10 cellular contexts compared by ENCODE assay signal in the genomic region with DNA sequence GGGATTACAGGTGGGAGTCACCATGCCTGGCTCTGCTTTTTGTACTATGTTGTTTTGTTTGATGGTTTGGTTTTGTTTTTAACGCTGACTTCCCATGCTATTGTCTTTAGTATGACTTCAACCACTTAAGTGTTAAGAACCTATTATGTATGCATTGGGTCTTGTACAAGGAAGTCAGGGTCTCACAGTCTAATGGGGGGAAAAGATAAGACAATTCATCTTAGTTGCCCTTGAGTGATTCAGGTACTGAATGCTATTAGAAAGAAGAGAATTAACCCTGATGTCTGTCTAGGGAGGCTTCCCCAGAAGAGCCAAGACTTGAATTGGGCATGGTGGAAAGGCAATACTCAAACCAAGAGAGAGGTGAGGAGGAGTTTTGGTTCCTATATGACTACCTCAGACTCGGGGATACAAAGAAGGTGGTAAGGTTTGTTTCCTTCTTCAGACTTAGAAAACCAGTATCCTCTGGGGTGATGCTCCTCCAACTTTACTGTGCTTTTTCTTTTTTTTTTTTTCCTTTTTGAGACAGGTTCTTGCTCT.
DNase-seq lines count a peak whose midpoint lies in the region; ATAC-seq and TF ChIP-seq lines count a peak whose summit lies in the region.
"Had no signal": no experiment of that assay in that cellular context is flagged by ENCODE, and none has a peak within 500 bp of the region (broad histone marks: within the 10 kb centered on the region; RNA-seq: fewer than 3 reads in every experiment).

No MANE protein-coding gene starts in this region.

- H3K27me3 Mint-ChIP-seq in CD8-positive, alpha-beta T cell (ENCODE audit: low read depth), result no peaks in the 10 kb centered on the region
- no peaks in the 10 kb centered on the region for H3K27me3 Mint-ChIP-seq in activated CD4-positive, alpha-beta memory T cell treated with anti-CD3 and anti-CD28 coated beads for 36 hours

- CTCF ChIA-PET in CD8-positive, alpha-beta T cell (lab: Charles Lee), result no interaction called here
- CTCF ChIA-PET in activated CD4-positive, alpha-beta memory T cell treated with anti-CD3 and anti-CD28 coated beads for 36 hours (lab: Charles Lee), result interaction anchor here (1.4 to 3.1 kb wide), 4 partner anchors 8 to 71 kb away, joined by 4 to 21 read pairs (median 6); no protein-coding TSS in a partner anchor
- CTCF ChIA-PET in PC-3 (lab: Charles Lee), result no interaction called here

- H3K9me2 ChIP-seq in PC-3 (replicated peaks; ENCODE audit: low read length), result no peaks in the 10 kb centered on the region

- 81% methylated on average over 2 of the region's 2 CpGs for WGBS in right cardiac atrium

- no peaks in the 10 kb centered on the region for H3K9me3 ChIP-seq in CD8-positive, alpha-beta T cell (ENCODE audit: low read length)
- H3K9me3 ChIP-seq in right cardiac atrium (ENCODE audit: control insufficient read depth, low read length), result no peaks in the 10 kb centered on the region
- H3K9me3 ChIP-seq in PC-3 (ENCODE audit: low read length), result no peaks in the 10 kb centered on the region

- H3K4me3 ChIP-seq in CD8-positive, alpha-beta T cell (ENCODE audit: low read depth, low read length), result no peak overlapping the region
- H3K4me3 ChIP-seq in right cardiac atrium (ENCODE audit: low read length), result no peak overlapping the region
- no peak overlapping the region for H3K4me3 ChIP-seq in PC-3 (ENCODE audit: low read length)
- H3K4me3 ChIP-seq: lung had no signal

- H3K27me3 ChIP-seq in CD8-positive, alpha-beta T cell (ENCODE audit: insufficient read depth, low read length), result no peaks in the 10 kb centered on the region
- H3K27me3 ChIP-seq in right cardiac atrium (ENCODE audit: control insufficient read depth, insufficient read depth) (no peaks in the 10 kb centered on the region), PC-3 (ENCODE audit: low read length) (no peaks in the 10 kb centered on the region)

- peak overlapping the region; percentile 11 for H3K27ac Mint-ChIP-seq in CD8-positive, alpha-beta T cell
- peak overlapping the region; percentile 97 for H3K27ac Mint-ChIP-seq in activated CD4-positive, alpha-beta memory T cell treated with anti-CD3 and anti-CD28 coated beads for 36 hours

- intact Hi-C loops in CD8-positive, alpha-beta T cell (cut with DNase I, micrococcal nuclease), result no loop called here
- intact Hi-C loops in activated CD4-positive, alpha-beta memory T cell treated with anti-CD3 and anti-CD28 coated beads for 36 hours (cut with micrococcal nuclease), result loop anchor here (1.0 to 2.0 kb wide), 8 partner anchors 9 to 91 kb away; partner anchors contain the start of gene SRSF5
- intact Hi-C loops in right cardiac atrium (cut with DNase I), result no loop called here
- intact Hi-C loops in PC-3 (cut with micrococcal nuclease), result no loop called here

- no peaks in the 10 kb centered on the region for H3K9me3 Mint-ChIP-seq in CD8-positive, alpha-beta T cell
- H3K9me3 Mint-ChIP-seq in activated CD4-positive, alpha-beta memory T cell treated with anti-CD3 and anti-CD28 coated beads for 36 hours, result no peaks in the 10 kb centered on the region

- H2AFZ ChIP-seq in PC-3 (ENCODE audit: low read length), result no peak overlapping the region

- no peaks in the 10 kb centered on the region for H3K36me3 ChIP-seq in CD8-positive, alpha-beta T cell (ENCODE audit: insufficient read depth, low read length)
- no peaks in the 10 kb centered on the region for H3K36me3 ChIP-seq in PC-3 (ENCODE audit: low read depth, low read length)

- ATAC-seq in CD8-positive, alpha-beta T cell, result no peak
- ATAC-seq in GM19023 (IDR thresholded peaks at IDR 0.05; ENCODE audit: unreplicated experiment) (peak; percentile 62), HG02852 (IDR thresholded peaks at IDR 0.05; ENCODE audit: unreplicated experiment) (peak; percentile 80), right cardiac atrium (no peak), PC-3 (no peak)

- no peaks in the 10 kb centered on the region for H4K20me1 ChIP-seq in PC-3 (ENCODE audit: low read length)

- no TSS peak for BruUV-seq in PC-3 (replicated peaks; lab: Mats Ljungman, UMichigan)

- H3F3A ChIP-seq in PC-3 (ENCODE audit: low read length, unreplicated experiment), result no peaks in the 10 kb centered on the region

- peaks cover 50% of the 10 kb centered on the region for H3K4me1 ChIP-seq in CD8-positive, alpha-beta T cell (ENCODE audit: insufficient read depth, low read length)
- H3K4me1 ChIP-seq in right cardiac atrium (ENCODE audit: control insufficient read depth, insufficient read depth, low read length) (peaks cover 36% of the 10 kb centered on the region), PC-3 (ENCODE audit: insufficient read depth, low read length) (no peaks in the 10 kb centered on the region)

- peaks cover 66% of the 10 kb centered on the region for H3K4me1 Mint-ChIP-seq in CD8-positive, alpha-beta T cell (ENCODE audit: low read depth)
- H3K4me1 Mint-ChIP-seq in activated CD4-positive, alpha-beta memory T cell treated with anti-CD3 and anti-CD28 coated beads for 36 hours (ENCODE audit: low read depth), result peaks cover 86% of the 10 kb centered on the region

- POLR2A ChIA-PET in CD8-positive, alpha-beta T cell (lab: Charles Lee), result interaction anchor here (1.2 kb wide), 1 partner anchor 1232 kb away, joined by 4 read pairs; no protein-coding TSS in a partner anchor
- POLR2A ChIA-PET in activated CD4-positive, alpha-beta memory T cell treated with anti-CD3 and anti-CD28 coated beads for 36 hours (lab: Charles Lee), result interaction anchor here (1.2 to 3.7 kb wide), 6 partner anchors 9 to 64 kb away, joined by 5 to 33 read pairs (median 22); partner anchors contain the start of gene SUSD6
- POLR2A ChIA-PET in PC-3 (lab: Charles Lee; ENCODE audit: unreplicated experiment), result no interaction called here

- no peak overlapping the region for H3K9ac ChIP-seq in PC-3 (ENCODE audit: low read length)

- no peaks in the 10 kb centered on the region for H3K79me2 ChIP-seq in PC-3 (ENCODE audit: low read length)

- no peak for DNase-seq in CD8-positive, alpha-beta T cell
- DNase-seq in activated CD4-positive, alpha-beta memory T cell treated with anti-CD3 and anti-CD28 coated beads for 36 hours, result peak; percentile 59
- DNase-seq in mesenteric fat pad (ENCODE audit: low spot score) (no peak), NCI-H2107 (lab: John Stamatoyannopoulos, UW) (no peak), right cardiac atrium (no peak), PC-3 (no peak)
- DNase-seq: DMS153 had no signal

- peaks cover 18% of the 10 kb centered on the region for H3K36me3 Mint-ChIP-seq in CD8-positive, alpha-beta T cell
- peaks cover 21% of the 10 kb centered on the region for H3K36me3 Mint-ChIP-seq in activated CD4-positive, alpha-beta memory T cell treated with anti-CD3 and anti-CD28 coated beads for 36 hours

- no peak overlapping the region for H3K4me3 Mint-ChIP-seq in CD8-positive, alpha-beta T cell
- peak overlapping the region; percentile 56 for H3K4me3 Mint-ChIP-seq in activated CD4-positive, alpha-beta memory T cell treated with anti-CD3 and anti-CD28 coated beads for 36 hours

- no peak for TF ChIP-seq CTCF in CD8-positive, alpha-beta T cell (IDR thresholded peaks at IDR 0.05)
- no peak for TF ChIP-seq CTCF in PC-3 (conservative IDR thresholded peaks at IDR 0.05; ENCODE audit: low read depth, low read length)

- H3K27ac ChIP-seq in CD8-positive, alpha-beta T cell (ENCODE audit: low read depth, low read length), result no peak overlapping the region
- H3K27ac ChIP-seq in right cardiac atrium (ENCODE audit: low read length) (no peak overlapping the region), PC-3 (ENCODE audit: low read length) (no peak overlapping the region)

- H3K4me2 ChIP-seq in PC-3 (ENCODE audit: low read length), result no peak overlapping the region

Comparison
In these comparisons a context has a peak if more than half of its experiments do, and no peak if none do; other contexts are left out.
1. ATAC-seq: peak in GM19023 (single experiment) and HG02852 (single experiment); none in CD8-positive, alpha-beta T cell (single experiment), right cardiac atrium (0 of 2) and PC-3 (single experiment).